Comparison of ENCODE assay signal across 12 cellular contexts in genomic region chr22:28951969-28952521, GRCh38.
A peak's percentile ranks its signal among the peaks of the same experiment; 100 is the strongest.
DNase-seq lines count a peak whose midpoint lies in the region; ATAC-seq and TF ChIP-seq lines count a peak whose summit lies in the region.
"Had no signal": no experiment of that assay in that cellular context is flagged by ENCODE, and none has a peak within 500 bp of the region (broad histone marks: within the 10 kb centered on the region; RNA-seq: fewer than 3 reads in every experiment).

No MANE protein-coding gene starts in this region.

- H3K27me3 Mint-ChIP-seq in Caco-2 (ENCODE audit: insufficient read depth, unreplicated experiment) = no peaks in the 10 kb centered on the region
- peaks cover 71 to 91% (median 82%) of the 10 kb centered on the region in 5 donors for H3K27me3 Mint-ChIP-seq in naive thymus-derived CD4-positive, alpha-beta T cell
- H3K27me3 Mint-ChIP-seq in activated CD4-positive, alpha-beta memory T cell treated with anti-CD3 and anti-CD28 coated beads, Interleukin-2, amount 10 ng/mL, durations not matched to agents 7 days and 5 days = peaks cover 80% of the 10 kb centered on the region

- intact Hi-C loops in Caco-2 (cut with micrococcal nuclease; ENCODE audit: unreplicated experiment) = loop anchor here (1.0 to 2.0 kb wide), 4 partner anchors 40 to 97 kb away; no protein-coding TSS in a partner anchor
- intact Hi-C loops in naive thymus-derived CD4-positive, alpha-beta T cell (cut with micrococcal nuclease) = loop anchor here (10.0 kb wide), 2 partner anchors 67 to 83 kb away; partner anchors contain the start of gene ZNRF3 (in 1 of the 2)

- no peak overlapping the region for H2AFZ ChIP-seq in parathyroid adenoma

- peaks cover 3% of the 10 kb centered on the region for H3K79me2 ChIP-seq in parathyroid adenoma

- H3K27ac Mint-ChIP-seq in Caco-2 (ENCODE audit: unreplicated experiment) = peak overlapping the region; percentile 91
- no peak overlapping the region for H3K27ac Mint-ChIP-seq in naive thymus-derived CD4-positive, alpha-beta T cell
- no peak overlapping the region for H3K27ac Mint-ChIP-seq in activated CD4-positive, alpha-beta memory T cell treated with anti-CD3 and anti-CD28 coated beads, Interleukin-2, amount 10 ng/mL, durations not matched to agents 7 days and 5 days
- H3K27ac Mint-ChIP-seq: CD14-positive monocyte had no signal

- H3K36me3 ChIP-seq in Caco-2 (ENCODE audit: control insufficient read depth, insufficient read depth, low read length) (peaks cover 1% of the 10 kb centered on the region; the same call in 1 of the 2 replicates), gastroesophageal sphincter (no peaks in the 10 kb centered on the region), parathyroid adenoma (ENCODE audit: control insufficient read depth, insufficient read depth, low read length) (no peaks in the 10 kb centered on the region)
- H3K36me3 ChIP-seq in naive thymus-derived CD4-positive, alpha-beta T cell (ENCODE audit: control insufficient read depth in 2 of 3, insufficient read depth in 3 of 3, low read length in 3 of 3) = no peaks in the 10 kb centered on the region

- no peak overlapping the region for H3K9ac ChIP-seq in parathyroid adenoma

- peak; percentile 50 for ATAC-seq in gastroesophageal sphincter
- no peak for ATAC-seq in naive thymus-derived CD4-positive, alpha-beta T cell

- DNase-seq in Caco-2 = peak; percentile 75 to 78
- no peak for DNase-seq in NCI-H146 treated with DMSO at 0.1 percent for 48 hours (lab: John Stamatoyannopoulos, UW; ENCODE audit: unreplicated experiment)
- no peak for DNase-seq in SK-N-DZ (ENCODE audit: low spot score)
- DNase-seq in naive thymus-derived CD4-positive, alpha-beta T cell = no peak
- DNase-seq in activated CD4-positive, alpha-beta memory T cell treated with anti-CD3 and anti-CD28 coated beads, Interleukin-2, amount 10 ng/mL, durations not matched to agents 7 days and 5 days = no peak
- DNase-seq: effector memory CD4-positive, alpha-beta T cell; NCI-H226; T-helper 1 cell had no signal

- H3K4me1 ChIP-seq in Caco-2 (peaks cover 63% of the 10 kb centered on the region), gastroesophageal sphincter (peaks cover 2 to 63% (median 8%) of the 10 kb centered on the region in 3 donors), parathyroid adenoma (peaks cover 6% of the 10 kb centered on the region)
- peaks cover 15 to 20% of the 10 kb centered on the region in 2 donors for H3K4me1 ChIP-seq in naive thymus-derived CD4-positive, alpha-beta T cell (ENCODE audit: control insufficient read depth in 2 of 2, insufficient read depth in 2 of 2, low read length in 2 of 2)

- WGBS in gastroesophageal sphincter (ENCODE audit: low coverage in 1 of 2), 2 donors = 19 to 30% methylated on average over 7 to 8 of the region's 8 CpGs

- H3K27me3 ChIP-seq in Caco-2 (replicated peaks; ENCODE audit: control insufficient read depth, insufficient read depth, low read length) = no peaks in the 10 kb centered on the region
- no peaks in the 10 kb centered on the region for H3K27me3 ChIP-seq in gastroesophageal sphincter
- no peaks in the 10 kb centered on the region for H3K27me3 ChIP-seq in parathyroid adenoma (ENCODE audit: control insufficient read depth, insufficient read depth, low read length)
- peaks cover 0 to 42% of the 10 kb centered on the region in 2 donors for H3K27me3 ChIP-seq in naive thymus-derived CD4-positive, alpha-beta T cell (ENCODE audit: control insufficient read depth in 2 of 2, insufficient read depth in 2 of 2, low read length in 2 of 2)

- no peak for TF ChIP-seq POLR2A in gastroesophageal sphincter (IDR thresholded peaks at IDR 0.05)

- peak overlapping the region; percentile 64 for H3K27ac ChIP-seq in VCaP
- peak overlapping the region in 3 of 4 donors; percentile 2 to 68 (median 56) for H3K27ac ChIP-seq in gastroesophageal sphincter
- no peak overlapping the region for H3K27ac ChIP-seq in parathyroid adenoma
- no peak overlapping the region for H3K27ac ChIP-seq in naive thymus-derived CD4-positive, alpha-beta T cell (ENCODE audit: low read depth, low read length)

- CTCF ChIA-PET in Caco-2 (lab: Charles Lee) = interaction anchor here (0.6 to 2.1 kb wide), 17 partner anchors 9 to 168 kb away, joined by 3 to 15 read pairs (median 5); partner anchors contain the start of gene ZNRF3
- CTCF ChIA-PET in naive thymus-derived CD4-positive, alpha-beta T cell (lab: Charles Lee) = interaction anchor here (0.7 kb wide), 1 partner anchor 161 kb away, joined by 3 read pairs; no protein-coding TSS in a partner anchor
- CTCF ChIA-PET in activated CD4-positive, alpha-beta memory T cell treated with anti-CD3 and anti-CD28 coated beads, Interleukin-2, amount 10 ng/mL, durations not matched to agents 7 days and 5 days (lab: Charles Lee) = interaction anchor here (0.9 to 1.2 kb wide), 2 partner anchors 8 to 88 kb away, joined by 3 read pairs; no protein-coding TSS in a partner anchor

- POLR2A ChIA-PET in Caco-2 (lab: Charles Lee) = interaction anchor here (0.7 to 1.3 kb wide), 3 partner anchors 40 to 78 kb away, joined by 3 to 8 read pairs (median 3); no protein-coding TSS in a partner anchor
- POLR2A ChIA-PET in naive thymus-derived CD4-positive, alpha-beta T cell (lab: Charles Lee) = no interaction called here
- POLR2A ChIA-PET in activated CD4-positive, alpha-beta memory T cell treated with anti-CD3 and anti-CD28 coated beads, Interleukin-2, amount 10 ng/mL, durations not matched to agents 7 days and 5 days (lab: Charles Lee) = no interaction called here

- no peak for TF ChIP-seq EP300 in gastroesophageal sphincter (IDR thresholded peaks at IDR 0.05)

- no peak overlapping the region for H3K4me3 ChIP-seq in Caco-2 (ENCODE audit: low read depth, low read length)
- H3K4me3 ChIP-seq in gastroesophageal sphincter = no peak overlapping the region
- H3K4me3 ChIP-seq in parathyroid adenoma (ENCODE audit: low read depth, low read length) = peak overlapping the region; percentile 33
- H3K4me3 ChIP-seq in naive thymus-derived CD4-positive, alpha-beta T cell (ENCODE audit: low read length) = no peak overlapping the region

- H3K4me3 Mint-ChIP-seq in Caco-2 (ENCODE audit: unreplicated experiment) = peak overlapping the region; percentile 28
- H3K4me3 Mint-ChIP-seq in naive thymus-derived CD4-positive, alpha-beta T cell = no peak overlapping the region
- no peak overlapping the region for H3K4me3 Mint-ChIP-seq in activated CD4-positive, alpha-beta memory T cell treated with anti-CD3 and anti-CD28 coated beads, Interleukin-2, amount 10 ng/mL, durations not matched to agents 7 days and 5 days

- no peaks in the 10 kb centered on the region for H3K9me3 Mint-ChIP-seq in Caco-2 (ENCODE audit: unreplicated experiment)
- peaks cover 0 to 17% (median 9%) of the 10 kb centered on the region in 11 donors for H3K9me3 Mint-ChIP-seq in naive thymus-derived CD4-positive, alpha-beta T cell
- H3K9me3 Mint-ChIP-seq in activated CD4-positive, alpha-beta memory T cell treated with anti-CD3 and anti-CD28 coated beads, Interleukin-2, amount 10 ng/mL, durations not matched to agents 7 days and 5 days = peaks cover 4% of the 10 kb centered on the region

- peaks cover 47% of the 10 kb centered on the region for H3K36me3 Mint-ChIP-seq in Caco-2 (ENCODE audit: insufficient read depth, unreplicated experiment)
- H3K36me3 Mint-ChIP-seq in naive thymus-derived CD4-positive, alpha-beta T cell = peaks cover 1 to 15% (median 6%) of the 10 kb centered on the region in 5 donors
- no peaks in the 10 kb centered on the region for H3K36me3 Mint-ChIP-seq in activated CD4-positive, alpha-beta memory T cell treated with anti-CD3 and anti-CD28 coated beads, Interleukin-2, amount 10 ng/mL, durations not matched to agents 7 days and 5 days (ENCODE audit: low read depth)
- H3K36me3 Mint-ChIP-seq: CD14-positive monocyte had no signal

- H3K4me1 Mint-ChIP-seq in Caco-2 (ENCODE audit: low read depth, unreplicated experiment) = peaks cover 48% of the 10 kb centered on the region
- H3K4me1 Mint-ChIP-seq in naive thymus-derived CD4-positive, alpha-beta T cell = peaks cover 12 to 19% (median 19%) of the 10 kb centered on the region in 7 donors
- H3K4me1 Mint-ChIP-seq in activated CD4-positive, alpha-beta memory T cell treated with anti-CD3 and anti-CD28 coated beads, Interleukin-2, amount 10 ng/mL, durations not matched to agents 7 days and 5 days = peaks cover 17% of the 10 kb centered on the region

- H3K9me3 ChIP-seq in Caco-2 (peaks cover 6% of the 10 kb centered on the region; the same call in 1 of the 2 replicates), gastroesophageal sphincter (peaks cover 0 to 3% (median 0%) of the 10 kb centered on the region in 3 donors), parathyroid adenoma (ENCODE audit: control insufficient read depth, low read length) (no peaks in the 10 kb centered on the region)
- peaks cover 0 to 13% (median 3%) of the 10 kb centered on the region in 3 experiments for H3K9me3 ChIP-seq in naive thymus-derived CD4-positive, alpha-beta T cell (ENCODE audit: control insufficient read depth in 2 of 3, low read length in 3 of 3)

- peak overlapping the region; percentile 53 for H3K4me2 ChIP-seq in parathyroid adenoma (ENCODE audit: low read length)

- TF ChIP-seq CTCF in Caco-2 (IDR thresholded peaks at IDR 0.05; ENCODE audit: insufficient read depth in 1 of 2, low read depth in 1 of 2, low read length in 1 of 2, severe bottlenecking in 1 of 2, unreplicated experiment in 1 of 2) = peak in 1 of 2 experiments; percentile 62
- TF ChIP-seq CTCF in VCaP (conservative IDR thresholded peaks at IDR 0.05) = peak; percentile 72
- TF ChIP-seq CTCF in gastroesophageal sphincter (IDR thresholded peaks at IDR 0.05) = peak; percentile 15 to 54 (median 42)
- no peak for TF ChIP-seq CTCF in parathyroid adenoma (IDR thresholded peaks at IDR 0.05)

- BruUV-seq in Caco-2 (replicated peaks; lab: Mats Ljungman, UMichigan) = no TSS peak

Comparison
In these comparisons a context has a peak if more than half of its experiments do, and no peak if none do; other contexts are left out.
1. DNase-seq: peak in Caco-2 (2 of 2); none in NCI-H146 treated with DMSO at 0.1 percent for 48 hours (single experiment), SK-N-DZ (single experiment), naive thymus-derived CD4-positive, alpha-beta T cell (0 of 9) and activated CD4-positive, alpha-beta memory T cell treated with anti-CD3 and anti-CD28 coated beads, Interleukin-2, amount 10 ng/mL, durations not matched to agents 7 days and 5 days (single experiment).
2. H3K27ac ChIP-seq: peak in VCaP (single experiment) and gastroesophageal sphincter (3 of 4); none in parathyroid adenoma (single experiment) and naive thymus-derived CD4-positive, alpha-beta T cell (single experiment).